Comparison of ENCODE assay signal across 7 cellular contexts in the genomic region with DNA sequence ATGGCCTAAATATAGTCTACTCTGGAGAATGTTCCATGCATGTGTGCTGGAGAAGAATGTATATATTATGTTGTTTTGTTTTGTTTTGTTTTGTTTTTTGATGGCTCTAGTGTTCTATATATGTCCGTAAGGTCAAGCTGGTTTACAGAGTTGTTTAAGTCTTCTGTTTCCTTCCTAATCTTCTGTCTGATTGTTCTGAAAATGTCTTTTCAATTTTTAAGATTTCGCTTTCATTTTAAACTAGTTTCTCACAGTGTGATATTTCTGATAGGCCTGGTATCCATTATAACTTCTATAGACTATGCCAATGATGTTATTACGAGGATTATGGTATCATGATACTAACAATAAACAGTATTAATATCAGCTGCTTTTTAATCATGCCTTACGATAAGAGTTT.
"Had no signal": no experiment of that assay in that cellular context is flagged by ENCODE, and none has a peak within 500 bp of the region (broad histone marks: within the 10 kb centered on the region; RNA-seq: fewer than 3 reads in every experiment).

No MANE protein-coding gene starts in this region.

- H3K9ac ChIP-seq: KMS-11 had no signal

- DNase-seq: IMR-90, KBM-7, KG1 had no signal

- H3K27ac ChIP-seq: HL-60, KMS-11 had no signal

- ATAC-seq: HepG2, K562 had no signal

- H3K4me3 ChIP-seq: K562 had no signal

- H3K4me2 ChIP-seq: KMS-11 had no signal
